ENCODE assay signal across 9 cellular contexts in the genomic region with DNA sequence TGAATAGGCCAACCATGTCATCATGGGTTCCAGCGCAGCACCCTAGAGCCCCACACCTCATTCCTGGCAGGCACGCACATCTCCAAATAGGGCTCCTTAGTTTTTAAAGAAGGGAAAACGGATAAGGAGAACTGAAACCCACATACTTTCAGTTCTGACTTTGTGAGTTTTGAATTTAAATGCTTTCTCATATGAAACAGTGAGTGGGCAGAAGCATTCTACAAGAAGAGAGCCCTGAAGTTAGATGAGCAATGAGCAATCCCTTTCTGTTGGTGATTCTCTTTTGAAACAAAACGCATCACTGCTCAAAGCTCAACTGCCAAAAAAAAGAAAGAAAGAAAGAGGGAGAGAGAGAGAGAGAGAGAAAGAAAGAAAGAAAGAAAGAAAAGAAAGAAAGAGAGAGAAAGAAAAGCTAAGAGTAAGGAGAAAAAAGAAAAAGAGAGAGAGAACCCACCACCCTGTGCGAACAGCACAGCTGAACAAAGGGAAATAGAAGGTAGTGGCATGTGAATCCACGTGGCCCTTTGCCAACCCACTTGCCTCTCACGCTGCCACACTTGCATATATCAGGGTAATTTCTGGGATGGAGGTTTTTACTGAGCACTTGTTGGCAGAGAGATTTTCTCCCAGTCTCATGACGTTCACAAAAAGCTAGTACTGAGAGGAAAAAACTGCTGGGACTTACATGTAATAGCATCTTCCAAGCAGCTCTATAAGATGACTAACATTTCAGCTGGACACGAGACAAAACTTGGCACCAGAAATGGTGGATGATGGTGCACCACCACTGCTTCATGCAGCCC. TPM values are rescaled to one million over a fixed set of nuclear protein-coding genes. Genes with fewer than 3 reads are reported as not detected.
A peak's percentile ranks its signal among the peaks of the same experiment; 100 is the strongest.
DNase-seq lines count a peak whose midpoint lies in the region; ATAC-seq, FAIRE-seq and TF ChIP-seq lines count a peak whose summit lies in the region.
"Had no signal": no experiment of that assay in that cellular context is flagged by ENCODE, and none has a peak within 500 bp of the region (broad histone marks: within the 10 kb centered on the region; RNA-seq: fewer than 3 reads in every experiment).

No MANE protein-coding gene starts in this region.

- ATAC-seq in GM21526 (IDR thresholded peaks at IDR 0.05; ENCODE audit: low FRiP score, unreplicated experiment) = peak; percentile 58
- ATAC-seq in central memory CD8-positive, alpha-beta T cell (replicated peaks; ENCODE audit: extremely low read depth, poor library complexity, severe bottlenecking) = peak; percentile 67

- FAIRE-seq in GM12891 (lab: Jason Lieb, UNC) = peak; percentile 86

- no peak overlapping the region for H3K27ac ChIP-seq in endodermal cell (ENCODE audit: low read depth, low read length)

- peaks cover 35% of the 10 kb centered on the region for H3K4me1 Mint-ChIP-seq in central memory CD8-positive, alpha-beta T cell
- H3K4me1 Mint-ChIP-seq in endodermal cell = peaks cover 8% of the 10 kb centered on the region

- peak overlapping the region; percentile 76 for H3K4me3 Mint-ChIP-seq in central memory CD8-positive, alpha-beta T cell
- no peak overlapping the region for H3K4me3 Mint-ChIP-seq in endodermal cell

- no peak for DNase-seq in GM12891 (ENCODE audit: insufficient read length, low spot score)
- DNase-seq in MG63 = peak; percentile 18
- DNase-seq in central memory CD8-positive, alpha-beta T cell (ENCODE audit: low spot score in 2 of 2) = no peak
- no peak for DNase-seq in dedifferentiated amniotic fluid mesenchymal stem cell (ENCODE audit: extremely low spot score)
- no peak for DNase-seq in endodermal cell
- DNase-seq in NCI-H2227 (lab: John Stamatoyannopoulos, UW; ENCODE audit: unreplicated experiment) = no peak
- no peak for DNase-seq in SKM-1 treated with dmso at 0.1 percent for 144 hours (lab: John Stamatoyannopoulos, UW; ENCODE audit: unreplicated experiment)

- 93% methylated on average over 7 of the region's 9 CpGs; no CpG with 5 or more reads in 1 of the 2 experiments for WGBS in endodermal cell (ENCODE audit: insufficient coverage in 1 of 2, insufficient read length in 1 of 2), 2 experiments

- H3K27me3 ChIP-seq in MG63 (no peaks in the 10 kb centered on the region), endodermal cell (ENCODE audit: control insufficient read depth, insufficient read depth, low read length, poor library complexity, severe bottlenecking) (no peaks in the 10 kb centered on the region)

- no peaks in the 10 kb centered on the region for H3K9me3 Mint-ChIP-seq in central memory CD8-positive, alpha-beta T cell
- peaks cover 38% of the 10 kb centered on the region for H3K9me3 Mint-ChIP-seq in endodermal cell

- H3K27me3 Mint-ChIP-seq in central memory CD8-positive, alpha-beta T cell = no peaks in the 10 kb centered on the region
- no peaks in the 10 kb centered on the region for H3K27me3 Mint-ChIP-seq in endodermal cell (ENCODE audit: insufficient read depth)

- peaks cover 4% of the 10 kb centered on the region for H3K36me3 Mint-ChIP-seq in central memory CD8-positive, alpha-beta T cell (ENCODE audit: insufficient read depth)
- H3K36me3 Mint-ChIP-seq in endodermal cell (ENCODE audit: low read depth) = no peaks in the 10 kb centered on the region

- TF ChIP-seq CTCF in endodermal cell (conservative IDR thresholded peaks at IDR 0.05) = no peak

- H3K4me1 ChIP-seq in endodermal cell (ENCODE audit: control insufficient read depth, insufficient read depth, low read length) = no peaks in the 10 kb centered on the region

- H3K4me3 ChIP-seq in MG63 (no peak overlapping the region), endodermal cell (ENCODE audit: low read length) (no peak overlapping the region)

- TF ChIP-seq POLR2A in GM12891 (IDR thresholded peaks at IDR 0.05; ENCODE audit: low read depth, low read length) = no peak

- H3K27ac Mint-ChIP-seq in central memory CD8-positive, alpha-beta T cell (ENCODE audit: low read depth) = peak overlapping the region; percentile 99
- H3K27ac Mint-ChIP-seq in endodermal cell = no peak overlapping the region

- H3K36me3 ChIP-seq in MG63 (no peaks in the 10 kb centered on the region), endodermal cell (ENCODE audit: control insufficient read depth, insufficient read depth, low read length) (no peaks in the 10 kb centered on the region)

- no peak overlapping the region for H3K9ac ChIP-seq in endodermal cell (ENCODE audit: extremely low read depth, low read length, poor library complexity, severe bottlenecking)

- H3K9me3 ChIP-seq in MG63 = no peaks in the 10 kb centered on the region
- no peaks in the 10 kb centered on the region for H3K9me3 ChIP-seq in endodermal cell (ENCODE audit: control insufficient read depth, low read length)

TF ChIP-seq in GM12891, 5 proteins besides CTCF, POLR2A, EP300 and RAD21:
- TF ChIP-seq PAX5 (IDR thresholded peaks at IDR 0.05; ENCODE audit: insufficient read depth, low read length, severe bottlenecking) = no peak
- TF ChIP-seq TAF1 (IDR thresholded peaks at IDR 0.05; ENCODE audit: low read depth, low read length) = no peak
- TF ChIP-seq SPI1 (IDR thresholded peaks at IDR 0.05; ENCODE audit: low read depth, low read length) = peak; percentile 97
- TF ChIP-seq POU2F2 (IDR thresholded peaks at IDR 0.05; ENCODE audit: low read depth, low read length) = peak; percentile 62; the same call in 1 of the 2 replicates
- TF ChIP-seq POLR2AphosphoS5 (IDR thresholded peaks at IDR 0.05; ENCODE audit: low read depth, low read length) = no peak

RNA-seq across cellular contexts. Expression of a gene that starts 31.0 kb away (rescaled TPM):
- 22,419 TPM for polyA plus RNA-seq in GM12891 (2012; ENCODE audit: low read depth, missing spikeins)
- 1,177 and 1,592 TPM in 2 replicates for total RNA-seq in MG63 (2014; rRNA removed; shearing (Covaris generic); ENCODE audit: low replicate concordance)
- 1,000 to 10,000 TPM; 1,539 to 2,456 TPM for total RNA-seq in endodermal cell
- 2,887 TPM for polyA plus RNA-seq in endodermal cell (2013, experiment 1 of 2)
- 3,134 TPM for polyA plus RNA-seq in endodermal cell (2013, experiment 2 of 2)

RNA-seq across cellular contexts. Expression of a gene that starts 38.5 kb away (rescaled TPM):
- not detected for polyA plus RNA-seq in GM12891 (2012; ENCODE audit: low read depth, missing spikeins)
- not detected in 2 replicates for total RNA-seq in MG63 (2014; rRNA removed; shearing (Covaris generic); ENCODE audit: low replicate concordance)
- not detected for total RNA-seq in endodermal cell
- not detected for polyA plus RNA-seq in endodermal cell (2013, experiment 1 of 2)
- polyA plus RNA-seq in endodermal cell (2013, experiment 2 of 2) = not detected
- total RNA-seq: HT1080 had no signal
